ENCODE assay signal across 17 cellular contexts in genomic region chr9:116726606-116727005, GRCh38. TPM values are rescaled to one million over a fixed set of nuclear protein-coding genes. Genes with fewer than 3 reads are reported as not detected.
DNase-seq lines count a peak whose midpoint lies in the region; TF ChIP-seq lines count a peak whose summit lies in the region.
"Had no signal": no experiment of that assay in that cellular context is flagged by ENCODE, and none has a peak within 500 bp of the region (broad histone marks: within the 10 kb centered on the region; RNA-seq: fewer than 3 reads in every experiment).

No MANE protein-coding gene starts in this region.

- H3K4me2 ChIP-seq in neural progenitor cell (peak overlapping the region; percentile 44), MM.1S (ENCODE audit: low read depth, low read length) (no peak overlapping the region)

- H2AFZ ChIP-seq in neural progenitor cell (replicated peaks) (no peak overlapping the region), MM.1S (ENCODE audit: low read length) (no peak overlapping the region)

- H3K36me3 ChIP-seq in neural progenitor cell, result no peaks in the 10 kb centered on the region
- H3K36me3 ChIP-seq in MM.1S (replicated peaks; ENCODE audit: insufficient read depth, low read length), result no peaks in the 10 kb centered on the region

- H3K4me3 ChIP-seq in neural progenitor cell, result no peak overlapping the region
- no peak overlapping the region for H3K4me3 ChIP-seq in MM.1S (ENCODE audit: low read length)
- H3K4me3 ChIP-seq: GM12878 had no signal

- H4K20me1 ChIP-seq in neural progenitor cell (ENCODE audit: low read depth), result no peaks in the 10 kb centered on the region
- no peaks in the 10 kb centered on the region for H4K20me1 ChIP-seq in MM.1S (ENCODE audit: insufficient read depth, low read length)

- H3K27ac ChIP-seq in neural progenitor cell (no peak overlapping the region), MM.1S (ENCODE audit: low read length) (no peak overlapping the region)

- H3F3A ChIP-seq in neural progenitor cell (ENCODE audit: low read depth), result peaks cover 3% of the 10 kb centered on the region
- H3F3A ChIP-seq in MM.1S (ENCODE audit: insufficient read depth, low read length), result no peaks in the 10 kb centered on the region

- H3K4me3 Mint-ChIP-seq in neural progenitor cell, result no peak overlapping the region
- H3K4me3 Mint-ChIP-seq: CD4-positive, alpha-beta memory T cell had no signal

- H3K79me2 ChIP-seq in neural progenitor cell (ENCODE audit: low read depth), result no peaks in the 10 kb centered on the region
- H3K79me2 ChIP-seq in MM.1S (ENCODE audit: low read length), result no peaks in the 10 kb centered on the region

- H3K4me1 Mint-ChIP-seq in neural progenitor cell, result peaks cover 8% of the 10 kb centered on the region

- no peak overlapping the region for H3K9ac ChIP-seq in neural progenitor cell
- H3K9ac ChIP-seq in MM.1S (ENCODE audit: low read length), result no peak overlapping the region

- peak; percentile 5 for DNase-seq in SW480 (ENCODE audit: low spot score)
- DNase-seq in neural progenitor cell (ENCODE audit: low spot score), result peak; percentile 41
- peak; percentile 20 for DNase-seq in retina
- no peak for DNase-seq in MM.1S
- DNase-seq in COLO829 (ENCODE audit: low spot score), result no peak
- no peak for DNase-seq in globus pallidus (ENCODE audit: low spot score)
- DNase-seq: C1 segment of cervical spinal cord; Caco-2; CD4-positive, alpha-beta memory T cell; DMS153; DMS79; EL; GDM1; GOT3; H7; HCEC 1CT had no signal

- peaks cover 17% of the 10 kb centered on the region for H3K4me1 ChIP-seq in neural progenitor cell
- H3K4me1 ChIP-seq in MM.1S (ENCODE audit: low read length), result no peaks in the 10 kb centered on the region
- H3K4me1 ChIP-seq: Caco-2 had no signal

- no peaks in the 10 kb centered on the region for H3K9me3 Mint-ChIP-seq in neural progenitor cell
- H3K9me3 Mint-ChIP-seq: CD4-positive, alpha-beta memory T cell had no signal

- H3K27me3 Mint-ChIP-seq in neural progenitor cell (ENCODE audit: insufficient read depth, low read depth), result peaks cover 2% of the 10 kb centered on the region

- TF ChIP-seq CTCF in neural progenitor cell (IDR thresholded peaks at IDR 0.05) (no peak), MM.1S (IDR thresholded peaks at IDR 0.05; ENCODE audit: low read length) (no peak)

- H3K36me3 Mint-ChIP-seq in neural progenitor cell, result no peaks in the 10 kb centered on the region
- H3K36me3 Mint-ChIP-seq: CD4-positive, alpha-beta memory T cell had no signal

- H3K9me3 ChIP-seq in neural progenitor cell (ENCODE audit: low read depth), result no peaks in the 10 kb centered on the region
- no peaks in the 10 kb centered on the region for H3K9me3 ChIP-seq in MM.1S (replicated peaks; ENCODE audit: insufficient read depth, low read length)
- H3K9me3 ChIP-seq: Caco-2 had no signal

- no peaks in the 10 kb centered on the region for H3K27me3 ChIP-seq in neural progenitor cell
- H3K27me3 ChIP-seq in MM.1S (replicated peaks; ENCODE audit: insufficient read depth, low read length), result no peaks in the 10 kb centered on the region

- H3K9me2 ChIP-seq in MM.1S (replicated peaks; ENCODE audit: insufficient read depth, low read length), result no peaks in the 10 kb centered on the region

- no peak overlapping the region for H3K27ac Mint-ChIP-seq in neural progenitor cell
- H3K27ac Mint-ChIP-seq: CD4-positive, alpha-beta memory T cell had no signal

RNA-seq across cellular contexts. Expression of gene TRIM32, which starts 39.5 kb away (rescaled TPM):
- total RNA-seq in neural progenitor cell (ENCODE audit: low replicate concordance), result 16.3 and 18.5 TPM in 2 replicates

Comparison
In these comparisons a context has a peak if more than half of its experiments do, and no peak if none do; other contexts are left out.
1. DNase-seq: peak in SW480 (single experiment), neural progenitor cell (single experiment) and retina (single experiment); none in MM.1S (single experiment), COLO829 (single experiment) and globus pallidus (single experiment).